Comparison of ENCODE assay signal across 15 cellular contexts in the genomic region with DNA sequence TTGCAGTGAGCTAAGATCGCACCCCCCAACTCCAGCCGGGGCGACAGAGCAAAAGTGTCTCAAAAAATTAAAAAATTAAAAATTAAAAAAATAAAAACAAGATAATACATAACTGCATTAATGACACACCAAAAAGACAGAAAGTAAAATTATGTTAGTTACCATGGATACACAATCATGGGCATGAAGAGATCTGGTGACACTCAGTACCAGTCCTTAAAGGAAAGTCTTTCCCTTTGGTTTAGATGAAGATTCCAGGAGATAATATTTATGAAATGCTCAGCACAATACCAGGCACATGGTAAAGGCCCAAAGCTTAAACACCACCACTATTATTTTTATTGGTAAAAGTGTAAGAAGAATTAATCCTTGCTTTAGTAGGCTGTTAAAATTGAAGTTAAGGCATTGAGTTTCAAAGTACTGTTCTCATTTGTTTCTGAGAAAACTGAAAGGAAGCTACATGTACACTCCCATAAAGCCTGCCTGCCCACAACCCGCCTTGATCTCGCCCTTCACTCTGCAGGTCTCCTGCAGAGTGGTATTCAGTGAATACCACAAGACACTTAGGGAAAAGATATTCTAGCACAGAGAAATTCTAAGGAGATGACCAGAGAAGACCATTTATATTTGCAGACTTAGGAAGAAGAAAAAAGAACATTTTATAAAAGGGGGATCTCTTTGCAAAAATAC. TPM values are rescaled to one million over a fixed set of nuclear protein-coding genes. Genes with fewer than 3 reads are reported as not detected.
DNase-seq lines count a peak whose midpoint lies in the region; ATAC-seq and TF ChIP-seq lines count a peak whose summit lies in the region.
"Had no signal": no experiment of that assay in that cellular context is flagged by ENCODE, and none has a peak within 500 bp of the region (broad histone marks: within the 10 kb centered on the region; RNA-seq: fewer than 3 reads in every experiment).

No MANE protein-coding gene starts in this region.

- POLR2A ChIA-PET in CD4-positive, alpha-beta memory T cell (lab: Charles Lee; ENCODE audit: partially characterized antibody) = interaction anchor here (1.0 kb wide), 1 partner anchor 53 kb away, joined by 4 read pairs; no protein-coding TSS in a partner anchor

- no peaks in the 10 kb centered on the region for H3K27me3 ChIP-seq in CD4-positive, alpha-beta memory T cell (ENCODE audit: insufficient read depth, low read length)
- H3K27me3 ChIP-seq in GM23338 (ENCODE audit: insufficient read depth) = no peaks in the 10 kb centered on the region
- H3K27me3 ChIP-seq: heart right ventricle, SJCRH30 had no signal

- no peaks in the 10 kb centered on the region for H3F3A ChIP-seq in GM23338 (replicated peaks; ENCODE audit: low read depth)

- no peak overlapping the region for H2AFZ ChIP-seq in GM23338

- ATAC-seq in GM23338 = 0 out of 3 replicates have a peak, but pooled peaks have one; percentile 35
- ATAC-seq in GM21825 (IDR thresholded peaks at IDR 0.05; ENCODE audit: unreplicated experiment) = no peak
- ATAC-seq in GM18861 (IDR thresholded peaks at IDR 0.05; ENCODE audit: unreplicated experiment) = no peak
- ATAC-seq: esophagus mucosa, heart right ventricle, right cardiac atrium had no signal

- H3K36me3 ChIP-seq in CD4-positive, alpha-beta memory T cell (ENCODE audit: insufficient read depth, low read length) = peaks cover 5% of the 10 kb centered on the region
- H3K36me3 ChIP-seq in GM23338 (ENCODE audit: insufficient read depth) = no peaks in the 10 kb centered on the region
- H3K36me3 ChIP-seq: SJCRH30, WERI-Rb-1 had no signal

- no peaks in the 10 kb centered on the region for H3K9me3 ChIP-seq in CD4-positive, alpha-beta memory T cell (ENCODE audit: control insufficient read depth in 1 of 2, low read length in 2 of 2)
- H3K9me3 ChIP-seq: heart right ventricle, SJCRH30 had no signal

- peak overlapping the region; percentile 19 to 87 (median 77) for H3K27ac Mint-ChIP-seq in CD4-positive, alpha-beta memory T cell
- H3K27ac Mint-ChIP-seq in GM23338 = no peak overlapping the region
- peak overlapping the region; percentile 37 for H3K27ac Mint-ChIP-seq in activated T-helper 1 cell treated with anti-CD3 and anti-CD28 coated beads, Interleukin-12 subunit alpha, Interleukin-12 subunit beta, Interleukin-2, Interleukin-4 antibody, amounts not matched to agents 30 ng/mL and 10 ng/mL and 1 ng/mL, durations not matched to agents 14 hours and 24 hours and 36 hours

- DNase-seq in CD4-positive, alpha-beta memory T cell = peak in 2 of 5 donors; percentile 11 to 18
- DNase-seq in GM23338 (ENCODE audit: low spot score) = no peak
- no peak for DNase-seq in activated T-helper 1 cell treated with anti-CD3 and anti-CD28 coated beads, Interleukin-12 subunit alpha, Interleukin-12 subunit beta, Interleukin-2, Interleukin-4 antibody, amounts not matched to agents 30 ng/mL and 10 ng/mL and 1 ng/mL, durations not matched to agents 14 hours and 24 hours and 36 hours (ENCODE audit: low spot score)
- DNase-seq in iris pigment epithelial cell (ENCODE audit: low read depth) = peak; percentile 57
- no peak for DNase-seq in iPS-NIHi7 (ENCODE audit: extremely low spot score)
- DNase-seq: C1 segment of cervical spinal cord, GDM1, heart right ventricle, NCI-H2029 treated with DMSO at 0.1 percent for 48 hours, right cardiac atrium, SJCRH30, WERI-Rb-1 had no signal

- H3K27me3 Mint-ChIP-seq in CD4-positive, alpha-beta memory T cell = no peaks in the 10 kb centered on the region
- H3K27me3 Mint-ChIP-seq in GM23338 (ENCODE audit: insufficient read depth, low read depth, poor library complexity) = no peaks in the 10 kb centered on the region
- no peaks in the 10 kb centered on the region for H3K27me3 Mint-ChIP-seq in activated T-helper 1 cell treated with anti-CD3 and anti-CD28 coated beads, Interleukin-12 subunit alpha, Interleukin-12 subunit beta, Interleukin-2, Interleukin-4 antibody, amounts not matched to agents 30 ng/mL and 10 ng/mL and 1 ng/mL, durations not matched to agents 14 hours and 24 hours and 36 hours (ENCODE audit: insufficient read depth)

- H3K4me2 ChIP-seq in GM23338 = peak overlapping the region; percentile 28; the same call in 1 of the 2 replicates

- no peaks in the 10 kb centered on the region for H3K9me2 ChIP-seq in GM23338 (ENCODE audit: insufficient read depth)

- H3K4me3 ChIP-seq in CD4-positive, alpha-beta memory T cell (ENCODE audit: low read length in 2 of 2) = no peak overlapping the region
- no peak overlapping the region for H3K4me3 ChIP-seq in GM23338
- H3K4me3 ChIP-seq: heart right ventricle, SJCRH30 had no signal

- CTCF ChIA-PET in CD4-positive, alpha-beta memory T cell (lab: Charles Lee; ENCODE audit: partially characterized antibody) = interaction anchor here (1.1 to 1.2 kb wide), 2 partner anchors 14 to 189 kb away, joined by 3 to 4 read pairs; no protein-coding TSS in a partner anchor

- peaks cover 63% of the 10 kb centered on the region for H3K4me1 ChIP-seq in CD4-positive, alpha-beta memory T cell (ENCODE audit: insufficient read depth, low read length)
- H3K4me1 ChIP-seq in GM23338 (ENCODE audit: insufficient read depth) = peaks cover 6% of the 10 kb centered on the region
- H3K4me1 ChIP-seq: SJCRH30 had no signal

- peaks cover 27 to 39% of the 10 kb centered on the region in 2 donors for H3K36me3 Mint-ChIP-seq in CD4-positive, alpha-beta memory T cell
- H3K36me3 Mint-ChIP-seq in GM23338 (ENCODE audit: low read depth) = peaks cover 7% of the 10 kb centered on the region; the same call in 2 of the 3 replicates
- peaks cover 47% of the 10 kb centered on the region for H3K36me3 Mint-ChIP-seq in activated T-helper 1 cell treated with anti-CD3 and anti-CD28 coated beads, Interleukin-12 subunit alpha, Interleukin-12 subunit beta, Interleukin-2, Interleukin-4 antibody, amounts not matched to agents 30 ng/mL and 10 ng/mL and 1 ng/mL, durations not matched to agents 14 hours and 24 hours and 36 hours (ENCODE audit: low read depth)

- no peak for TF ChIP-seq CTCF in GM23338 (conservative IDR thresholded peaks at IDR 0.05; ENCODE audit: low read depth in 2 of 2)

- H3K4me1 Mint-ChIP-seq in CD4-positive, alpha-beta memory T cell = peaks cover 54 to 84% (median 70%) of the 10 kb centered on the region in 4 donors
- peaks cover 17% of the 10 kb centered on the region for H3K4me1 Mint-ChIP-seq in GM23338
- H3K4me1 Mint-ChIP-seq in activated T-helper 1 cell treated with anti-CD3 and anti-CD28 coated beads, Interleukin-12 subunit alpha, Interleukin-12 subunit beta, Interleukin-2, Interleukin-4 antibody, amounts not matched to agents 30 ng/mL and 10 ng/mL and 1 ng/mL, durations not matched to agents 14 hours and 24 hours and 36 hours (ENCODE audit: low read depth) = peaks cover 58% of the 10 kb centered on the region

- H3K27ac ChIP-seq in CD4-positive, alpha-beta memory T cell (ENCODE audit: low read depth, low read length) = no peak overlapping the region
- H3K27ac ChIP-seq in GM23338 (ENCODE audit: low read depth) = no peak overlapping the region
- H3K27ac ChIP-seq: heart right ventricle, SJCRH30, WERI-Rb-1 had no signal

- peaks cover 5% of the 10 kb centered on the region; the same call in 1 of the 2 replicates for H3K79me2 ChIP-seq in GM23338 (replicated peaks; ENCODE audit: insufficient read depth)

- H3K4me3 Mint-ChIP-seq in CD4-positive, alpha-beta memory T cell = peak overlapping the region in 7 of 8 donors; percentile 59 to 87 (median 80)
- no peak overlapping the region for H3K4me3 Mint-ChIP-seq in GM23338
- peak overlapping the region; percentile 37 for H3K4me3 Mint-ChIP-seq in activated T-helper 1 cell treated with anti-CD3 and anti-CD28 coated beads, Interleukin-12 subunit alpha, Interleukin-12 subunit beta, Interleukin-2, Interleukin-4 antibody, amounts not matched to agents 30 ng/mL and 10 ng/mL and 1 ng/mL, durations not matched to agents 14 hours and 24 hours and 36 hours

- intact Hi-C loops in CD4-positive, alpha-beta memory T cell (cut with micrococcal nuclease) = loop anchor here (5.0 kb wide), 2 partner anchors 50 to 190 kb away; a partner anchor contains a TSS
- intact Hi-C loops in activated T-helper 1 cell treated with anti-CD3 and anti-CD28 coated beads, Interleukin-12 subunit alpha, Interleukin-12 subunit beta, Interleukin-2, Interleukin-4 antibody, amounts not matched to agents 30 ng/mL and 10 ng/mL and 1 ng/mL, durations not matched to agents 14 hours and 24 hours and 36 hours (cut with micrococcal nuclease) = loop anchor here (10.0 kb wide), 1 partner anchor 487 kb away; no protein-coding TSS in a partner anchor

- no peaks in the 10 kb centered on the region for H3K9me3 Mint-ChIP-seq in CD4-positive, alpha-beta memory T cell
- no peaks in the 10 kb centered on the region for H3K9me3 Mint-ChIP-seq in GM23338
- no peaks in the 10 kb centered on the region for H3K9me3 Mint-ChIP-seq in activated T-helper 1 cell treated with anti-CD3 and anti-CD28 coated beads, Interleukin-12 subunit alpha, Interleukin-12 subunit beta, Interleukin-2, Interleukin-4 antibody, amounts not matched to agents 30 ng/mL and 10 ng/mL and 1 ng/mL, durations not matched to agents 14 hours and 24 hours and 36 hours

- no peaks in the 10 kb centered on the region; the same call in 1 of the 2 replicates for H4K20me1 ChIP-seq in GM23338 (replicated peaks; ENCODE audit: insufficient read depth)

TF ChIP-seq in GM23338, 12 proteins besides CTCF, POLR2A, EP300 and RAD21 (continues in another document):
- no peak for TF ChIP-seq JUNB (IDR thresholded peaks at IDR 0.05; ENCODE audit: unreplicated experiment)
- TF ChIP-seq CREB1 (CRISPR knock-in tag; IDR thresholded peaks at IDR 0.05; ENCODE audit: low read depth) = no peak

RNA-seq across cellular contexts. Expression of a gene that starts 52.3 kb away (rescaled TPM):
- total RNA-seq in CD4-positive, alpha-beta memory T cell = 10 to 100 TPM; 46.1 to 48.0 TPM
- polyA plus RNA-seq in CD4-positive, alpha-beta memory T cell = 100 to 1,000 TPM in 1 of 2 donors, 10 to 100 TPM in 1; 65.5 to 114 TPM
- 39.0 and 42.4 TPM in 2 replicates for total RNA-seq in GM23338 (2014; rRNA removed; shearing (Covaris generic))
- polyA plus RNA-seq in GM23338 (2016; fragmentation: Nextera tagmentation; extraction: Ambion mirVana) = 27.6 and 29.3 TPM in 2 replicates
- total RNA-seq in activated T-helper 1 cell treated with anti-CD3 and anti-CD28 coated beads, Interleukin-12 subunit alpha, Interleukin-12 subunit beta, Interleukin-2, Interleukin-4 antibody, amounts not matched to agents 30 ng/mL and 10 ng/mL and 1 ng/mL, durations not matched to agents 14 hours and 24 hours and 36 hours = 30.3 and 31.0 TPM in 2 replicates
